In genomic region chr19:459724-460511, GRCh38 we compare ENCODE assay signal across 7 cellular contexts. TPM values are rescaled to one million over a fixed set of nuclear protein-coding genes. Genes with fewer than 3 reads are reported as not detected.
DNase-seq lines count a peak whose midpoint lies in the region; ATAC-seq, FAIRE-seq and TF ChIP-seq lines count a peak whose summit lies in the region.

No MANE protein-coding gene starts in this region.

- H2BK120ac ChIP-seq in H9 (ENCODE audit: low read depth, low read length, poor library complexity, severe bottlenecking), result no peak overlapping the region

- no peak overlapping the region for H3K9ac ChIP-seq in H9 (ENCODE audit: extremely low read depth, insufficient read length, low read length)
- peak overlapping the region; percentile 78 for H3K9ac ChIP-seq in astrocyte (ENCODE audit: low read length)

- H2BK5ac ChIP-seq in H9 (ENCODE audit: insufficient read length, low read length), result no peak overlapping the region

- ATAC-seq in HG02759 (IDR thresholded peaks at IDR 0.05; ENCODE audit: unreplicated experiment), result no peak

- H3K36me3 ChIP-seq in astrocyte (ENCODE audit: insufficient read depth, low read length) (no peaks in the 10 kb centered on the region), iPS DF 6.9 (ENCODE audit: control insufficient read depth, insufficient read depth, low read length) (no peaks in the 10 kb centered on the region; the same call in 1 of the 2 replicates)

- H2AFZ ChIP-seq in H9 (ENCODE audit: low read length) (no peak overlapping the region), astrocyte (ENCODE audit: low read depth, low read length) (peak overlapping the region; percentile 71)

- H3K23ac ChIP-seq in H9 (ENCODE audit: insufficient read length, low read depth, low read length), result no peak overlapping the region

- H2BK12ac ChIP-seq in H9 (ENCODE audit: insufficient read length, low read depth, low read length), result no peak overlapping the region

- H3K36me3 Mint-ChIP-seq in H9 (ENCODE audit: insufficient read depth in 1 of 3, low read depth in 3 of 3) (peaks cover 0 to 2% (median 0%) of the 10 kb centered on the region in 3 experiments; a peak in 1 of 7 replicates), astrocyte (ENCODE audit: low read depth, unreplicated experiment) (peaks cover 12% of the 10 kb centered on the region)

- H3K14ac ChIP-seq in H9 (ENCODE audit: insufficient read depth, low read length), result no peak overlapping the region

- no peak for FAIRE-seq in astrocyte (lab: Jason Lieb, UNC)

- no peak overlapping the region for H2BK20ac ChIP-seq in H9 (ENCODE audit: low read depth, low read length, poor library complexity, severe bottlenecking)

- H3K79me2 ChIP-seq in H9 (ENCODE audit: insufficient read depth, low read length) (no peaks in the 10 kb centered on the region), astrocyte (ENCODE audit: insufficient read depth, low read length) (no peaks in the 10 kb centered on the region)

- H3K4me3 ChIP-seq in astrocyte (ENCODE audit: insufficient read depth, low read depth, low read length) (peak overlapping the region; percentile 28), iPS DF 6.9 (ENCODE audit: low read length) (peak overlapping the region; percentile 59; the same call in 1 of the 2 replicates)

- H3K27me3 ChIP-seq in H9 (ENCODE audit: insufficient read depth, low read length) (no peaks in the 10 kb centered on the region; the same call in 1 of the 2 replicates), astrocyte (ENCODE audit: insufficient read depth, low read length) (peaks cover 2% of the 10 kb centered on the region), iPS DF 6.9 (ENCODE audit: control insufficient read depth, insufficient read depth, low read length) (peaks cover 7% of the 10 kb centered on the region)

- H4K91ac ChIP-seq in H9 (ENCODE audit: insufficient read length, low read depth, low read length), result no peak overlapping the region

- no peaks in the 10 kb centered on the region for H3K4me1 ChIP-seq in H9 (ENCODE audit: insufficient read depth, low read length)
- peaks cover 5% of the 10 kb centered on the region for H3K4me1 ChIP-seq in astrocyte (ENCODE audit: insufficient read depth, low read length)
- H3K4me1 ChIP-seq in iPS DF 6.9 (ENCODE audit: control insufficient read depth, insufficient read depth, low read length), result no peaks in the 10 kb centered on the region

- H2AK5ac ChIP-seq in H9 (ENCODE audit: insufficient read length, low read length), result no peak overlapping the region

- H2BK15ac ChIP-seq in H9 (ENCODE audit: low read depth, low read length), result no peak overlapping the region

- H3K4ac ChIP-seq in H9 (ENCODE audit: low read depth, low read length), result no peak overlapping the region

- H3K27me3 Mint-ChIP-seq in H9 (ENCODE audit: low read depth) (peaks cover 38% of the 10 kb centered on the region), astrocyte (ENCODE audit: low read depth, unreplicated experiment) (no peaks in the 10 kb centered on the region)

- TF ChIP-seq CTCF in H9 (conservative IDR thresholded peaks at IDR 0.05), result no peak
- TF ChIP-seq CTCF in astrocyte (IDR thresholded peaks at IDR 0.05; ENCODE audit: insufficient read depth, low read depth, low read length), result no peak

- H3K4me1 Mint-ChIP-seq in H9 (peaks cover 4 to 7% of the 10 kb centered on the region in 2 experiments; a peak in 3 of 4 replicates), astrocyte (ENCODE audit: low read depth, unreplicated experiment) (no peaks in the 10 kb centered on the region)

- peak overlapping the region; percentile 71 to 84 for H3K4me3 Mint-ChIP-seq in H9
- H3K4me3 Mint-ChIP-seq in astrocyte (ENCODE audit: unreplicated experiment), result peak overlapping the region; percentile 91

- H3K79me1 ChIP-seq in H9 (ENCODE audit: insufficient read depth, low read depth, low read length, poor library complexity, severe bottlenecking), result no peaks in the 10 kb centered on the region

- H4K20me1 ChIP-seq in H9 (ENCODE audit: control insufficient read depth, insufficient read depth, insufficient read length), result no peaks in the 10 kb centered on the region
- no peaks in the 10 kb centered on the region for H4K20me1 ChIP-seq in astrocyte (ENCODE audit: insufficient read depth, low read length)

- H3K56ac ChIP-seq in H9 (ENCODE audit: insufficient read length, low read depth, low read length), result no peak overlapping the region

- peaks cover 10% of the 10 kb centered on the region for H3K23me2 ChIP-seq in H9 (ENCODE audit: insufficient read length, low read depth, low read length, poor library complexity, severe bottlenecking)

- H4K8ac ChIP-seq in H9 (replicated peaks; ENCODE audit: insufficient read length, low read depth, low read length), result no peak overlapping the region

- DNase-seq in H9, result peak; percentile 61
- DNase-seq in NCI-H748 treated with DMSO at 0.1 percent for 48 hours (lab: John Stamatoyannopoulos, UW), result peak; percentile 62
- DNase-seq in astrocyte (ENCODE audit: low read depth), result peak; percentile 16
- no peak for DNase-seq in iPS DF 6.9 (ENCODE audit: low read depth, low spot score)
- peak; percentile 52 for DNase-seq in putamen (ENCODE audit: low spot score)
- no peak for DNase-seq in central memory CD4-positive, alpha-beta T cell

- no peaks in the 10 kb centered on the region; a peak in 2 of 5 replicates for H3K9me3 Mint-ChIP-seq in H9
- H3K9me3 Mint-ChIP-seq in astrocyte (ENCODE audit: unreplicated experiment), result no peaks in the 10 kb centered on the region

- no CpG with 5 or more reads among the region's 66 CpGs for WGBS in H9 (ENCODE audit: extremely low coverage, insufficient read length, low lambda C conversion rate)
- no CpG with 5 or more reads among the region's 66 CpGs for WGBS in iPS DF 6.9 (ENCODE audit: insufficient coverage, insufficient read length)

- H3K27ac Mint-ChIP-seq in H9 (0 out of 7 replicates have a peak overlapping the region, but pooled peaks of 1 of the 3 experiments have one; percentile 40), astrocyte (ENCODE audit: unreplicated experiment) (peak overlapping the region; percentile 81)

- H3K27ac ChIP-seq in H9 (ENCODE audit: insufficient read length, low read depth, low read length), result no peak overlapping the region
- no peak overlapping the region for H3K27ac ChIP-seq in astrocyte (ENCODE audit: low read depth, low read length)
- no peak overlapping the region for H3K27ac ChIP-seq in iPS DF 6.9 (ENCODE audit: low read length)

- no peak overlapping the region for H3T11ph ChIP-seq in H9 (ENCODE audit: low read length)

- H3K9me3 ChIP-seq in H9 (ENCODE audit: control insufficient read depth, low read depth, low read length), result no peaks in the 10 kb centered on the region
- H3K9me3 ChIP-seq in astrocyte (ENCODE audit: insufficient read depth, low read depth, low read length), result no peaks in the 10 kb centered on the region
- no peaks in the 10 kb centered on the region for H3K9me3 ChIP-seq in iPS DF 6.9 (ENCODE audit: control insufficient read depth, insufficient read depth, low read length)

- H3K4me2 ChIP-seq in H9 (ENCODE audit: insufficient read depth, insufficient read length, low read length), result peak overlapping the region; percentile 63
- peak overlapping the region; percentile 86 for H3K4me2 ChIP-seq in astrocyte (ENCODE audit: low read length)

- H4K5ac ChIP-seq in H9 (ENCODE audit: insufficient read length, low read depth, low read length), result no peak overlapping the region

- H3K18ac ChIP-seq in H9 (ENCODE audit: insufficient read length, low read depth, low read length), result no peak overlapping the region

RNA-seq across cellular contexts. Expression of gene SHC2, which starts 0.9 kb away (rescaled TPM):
- 16.6 and 18.0 TPM in 2 replicates for total RNA-seq in H9 (2021)
- total RNA-seq in astrocyte, result 27.5 and 29.7 TPM in 2 replicates

RNA-seq across cellular contexts. Expression of gene MADCAM1, which starts 36.4 kb away (rescaled TPM):
- total RNA-seq in H9 (2021) (0.72 and 1.2 TPM in 2 replicates), astrocyte (0.57 and 0.60 TPM in 2 replicates)

RNA-seq across cellular contexts. Expression of gene TPGS1, which starts 47.4 kb away (rescaled TPM):
- total RNA-seq in H9 (2021) (7.4 and 8.1 TPM in 2 replicates), astrocyte (17.9 and 20.4 TPM in 2 replicates)

RNA-seq across cellular contexts. Expression of gene C2CD4C, which starts 51.0 kb away (rescaled TPM):
- total RNA-seq in H9 (2021), result 14.6 and 15.4 TPM in 2 replicates
- 2.9 and 3.4 TPM in 2 replicates for total RNA-seq in astrocyte

Comparison
In these comparisons a context has a peak if more than half of its experiments do, and no peak if none do; other contexts are left out.
1. DNase-seq: peak in H9 (single experiment), NCI-H748 treated with DMSO at 0.1 percent for 48 hours (single experiment), astrocyte (single experiment) and putamen (single experiment); none in iPS DF 6.9 (single experiment) and central memory CD4-positive, alpha-beta T cell (single experiment).